ENCODE assay signal across 8 cellular contexts in the genomic region with DNA sequence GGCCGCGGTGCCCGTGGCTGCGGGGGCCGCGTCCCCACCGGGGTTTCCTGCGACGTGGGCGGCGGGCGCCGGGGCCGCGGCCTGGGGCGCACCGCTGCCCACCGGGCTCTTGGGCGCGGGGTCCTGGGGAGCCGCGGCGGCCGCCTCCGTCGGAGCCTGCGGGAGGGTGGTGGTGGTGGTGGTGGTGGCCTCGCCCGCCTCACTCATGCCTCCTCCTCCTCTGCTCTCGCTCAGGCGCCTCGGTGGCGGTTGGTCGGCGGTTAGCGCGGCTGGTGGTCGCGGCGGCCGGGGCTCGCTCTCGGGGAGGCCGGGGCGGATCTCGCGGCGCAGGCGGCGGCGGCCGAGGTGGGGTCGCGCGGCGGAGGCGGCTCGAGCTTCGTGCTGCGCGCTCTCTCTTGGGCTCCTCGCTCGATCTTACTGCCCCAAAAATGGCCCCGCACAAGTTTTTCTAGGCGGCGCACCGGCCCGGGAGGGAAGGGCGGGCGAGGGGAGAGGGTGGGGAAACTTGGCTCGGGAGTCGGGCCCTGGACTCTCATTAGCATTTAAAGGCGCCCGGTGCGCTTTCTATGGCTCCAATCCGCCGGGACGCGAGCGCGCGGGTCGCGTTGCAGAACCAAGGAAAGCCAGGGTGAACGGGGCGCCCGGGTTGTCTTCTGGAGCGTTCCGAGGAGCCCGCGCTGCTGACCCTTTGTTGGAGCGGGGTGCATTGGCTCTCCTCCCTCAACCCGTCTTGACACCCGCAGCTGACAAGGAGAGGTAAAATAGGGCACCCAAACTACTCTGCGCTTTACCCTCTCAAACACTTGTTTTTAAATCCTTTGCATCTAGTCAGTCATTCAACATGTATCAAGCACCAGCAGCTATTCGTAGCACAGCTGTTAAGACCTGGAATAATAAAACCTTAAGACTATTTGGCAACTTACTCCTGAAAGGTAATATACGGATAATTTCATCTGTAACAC. TPM values are rescaled to one million over a fixed set of nuclear protein-coding genes. Genes with fewer than 3 reads are reported as not detected.
DNase-seq lines count a peak whose midpoint lies in the region; ATAC-seq and TF ChIP-seq lines count a peak whose summit lies in the region.

YBX3 (minus strand) TSS at position 419 of the 962 bp plus-strand sequence; CDS start at position 207, 212 bp downstream.

- H3K27me3 ChIP-seq in A673 (replicated peaks; ENCODE audit: insufficient read depth, low read depth, low read length, poor library complexity): no peaks in the 10 kb centered on the region

- H3K9me3 ChIP-seq in A673 (ENCODE audit: low read depth, low read length, poor library complexity, severe bottlenecking): no peaks in the 10 kb centered on the region

- CTCF ChIA-PET in A673 (lab: Charles Lee): no interaction called here

- no peak for TF ChIP-seq CTCF in A673 (conservative IDR thresholded peaks at IDR 0.05; ENCODE audit: low read depth, low read length)

- ATAC-seq in GM18861 (IDR thresholded peaks at IDR 0.05; ENCODE audit: unreplicated experiment) (peak; percentile 29), HG03066 (IDR thresholded peaks at IDR 0.05; ENCODE audit: low read depth, unreplicated experiment) (peak; percentile 40)
- peak; percentile 60 for ATAC-seq in stimulated activated memory B cell treated with anti-CD40 and anti-IgM and Interleukin-4, amounts not matched to agents 10 μg/mL and 1 μg/mL and 100 μg/mL, for 72 hours

- BruUV-seq in A673 (replicated peaks; lab: Mats Ljungman, UMichigan): TSS peak; percentile 62

- H3K27me3 Mint-ChIP-seq in activated T-cell treated with anti-CD3 and anti-CD28 coated beads, Interleukin-2, amount 50 U/mL, for 24 hours: peaks cover 62% of the 10 kb centered on the region
- H3K27me3 Mint-ChIP-seq in stimulated activated memory B cell treated with anti-CD40 and anti-IgM and Interleukin-4, amounts not matched to agents 10 μg/mL and 1 μg/mL and 100 μg/mL, for 72 hours: peaks cover 31% of the 10 kb centered on the region

- DNase-seq in A673 (ENCODE audit: low spot score) (peak; percentile 87), NOMO-1 (lab: John Stamatoyannopoulos, UW; ENCODE audit: unreplicated experiment in 2 of 2) (peak; percentile 74 to 78), fibroblast of gingiva (ENCODE audit: low read depth) (peak; percentile 86), myocyte (ENCODE audit: low read depth) (peak; percentile 91)
- DNase-seq in activated T-cell treated with anti-CD3 and anti-CD28 coated beads, Interleukin-2, amount 50 U/mL, for 24 hours: peak; percentile 74

- POLR2A ChIA-PET in A673 (lab: Charles Lee; ENCODE audit: low non-redundant PET): no interaction called here

- H3K4me3 Mint-ChIP-seq in activated T-cell treated with anti-CD3 and anti-CD28 coated beads, Interleukin-2, amount 50 U/mL, for 24 hours: peak within 1 kb of the TSS; percentile 96
- H3K4me3 Mint-ChIP-seq in stimulated activated memory B cell treated with anti-CD40 and anti-IgM and Interleukin-4, amounts not matched to agents 10 μg/mL and 1 μg/mL and 100 μg/mL, for 72 hours: peak within 1 kb of the TSS; percentile 88

- H3K4me1 Mint-ChIP-seq in activated T-cell treated with anti-CD3 and anti-CD28 coated beads, Interleukin-2, amount 50 U/mL, for 24 hours (ENCODE audit: low read depth): peaks cover 36% of the 10 kb centered on the region
- H3K4me1 Mint-ChIP-seq in stimulated activated memory B cell treated with anti-CD40 and anti-IgM and Interleukin-4, amounts not matched to agents 10 μg/mL and 1 μg/mL and 100 μg/mL, for 72 hours: peaks cover 11% of the 10 kb centered on the region

- peak within 1 kb of the TSS; percentile 93 for H3K4me3 ChIP-seq in A673 (ENCODE audit: low read depth, low read length, poor library complexity, severe bottlenecking)

- peak within 1 kb of the TSS; percentile 97 for H3K27ac Mint-ChIP-seq in activated T-cell treated with anti-CD3 and anti-CD28 coated beads, Interleukin-2, amount 50 U/mL, for 24 hours
- peak within 1 kb of the TSS; percentile 56 for H3K27ac Mint-ChIP-seq in stimulated activated memory B cell treated with anti-CD40 and anti-IgM and Interleukin-4, amounts not matched to agents 10 μg/mL and 1 μg/mL and 100 μg/mL, for 72 hours

- H3K27ac ChIP-seq in A673 (ENCODE audit: low read depth, low read length, poor library complexity, severe bottlenecking): peak within 1 kb of the TSS; percentile 88

- H3K9me3 Mint-ChIP-seq in activated T-cell treated with anti-CD3 and anti-CD28 coated beads, Interleukin-2, amount 50 U/mL, for 24 hours: no peaks in the 10 kb centered on the region
- no peaks in the 10 kb centered on the region for H3K9me3 Mint-ChIP-seq in stimulated activated memory B cell treated with anti-CD40 and anti-IgM and Interleukin-4, amounts not matched to agents 10 μg/mL and 1 μg/mL and 100 μg/mL, for 72 hours

- H3K4me1 ChIP-seq in A673 (ENCODE audit: insufficient read depth, low read length, poor library complexity, severe bottlenecking): peaks cover 44% of the 10 kb centered on the region

- H3K36me3 Mint-ChIP-seq in activated T-cell treated with anti-CD3 and anti-CD28 coated beads, Interleukin-2, amount 50 U/mL, for 24 hours (ENCODE audit: low read depth): peaks cover 25% of the 10 kb centered on the region
- no peaks in the 10 kb centered on the region for H3K36me3 Mint-ChIP-seq in stimulated activated memory B cell treated with anti-CD40 and anti-IgM and Interleukin-4, amounts not matched to agents 10 μg/mL and 1 μg/mL and 100 μg/mL, for 72 hours

- H3K36me3 ChIP-seq in A673 (ENCODE audit: insufficient read depth, low read length, poor library complexity, severe bottlenecking): no peaks in the 10 kb centered on the region

- intact Hi-C loops in A673 (cut with micrococcal nuclease; ENCODE audit: unreplicated experiment): no loop called here

RNA-seq across cellular contexts. Expression of gene YBX3, which starts in this region (rescaled TPM):
- total RNA-seq in A673 (2021) (272 and 288 TPM in 2 replicates), myocyte (202 and 228 TPM in 2 replicates)
- 280 TPM for polyA plus RNA-seq in myocyte (2012)

Comparison
In these comparisons a context has a peak if more than half of its experiments do, and no peak if none do; other contexts are left out.
1. Peak in every context shown above with its lines: DNase-seq, ATAC-seq, H3K4me3 ChIP-seq and H3K27ac ChIP-seq.